ENCODE assay signal across 22 cellular contexts in genomic region chr5:94485017-94485517, GRCh38.
"Had no signal": no experiment of that assay in that cellular context is flagged by ENCODE, and none has a peak within 500 bp of the region (broad histone marks: within the 10 kb centered on the region; RNA-seq: fewer than 3 reads in every experiment).

No MANE protein-coding gene starts in this region.

- H3K9me3 ChIP-seq: breast epithelium, lower lobe of right lung, mucosa of descending colon, pancreas, psoas muscle, right atrium auricular region, thyroid gland had no signal

- FAIRE-seq: keratinocyte had no signal

- H3K27me3 ChIP-seq: breast epithelium, pancreas, right atrium auricular region, thyroid gland had no signal

- H3K27ac ChIP-seq: breast epithelium, coronary artery, lower lobe of right lung, pancreas, psoas muscle, right atrium auricular region, thyroid gland had no signal

- H3K4me3 ChIP-seq: breast epithelium, coronary artery, lower lobe of right lung, mucosa of descending colon, pancreas, psoas muscle, right atrium auricular region, thyroid gland had no signal

- H3K4me1 ChIP-seq: breast epithelium, lower lobe of right lung, pancreas, psoas muscle, right atrium auricular region, thyroid gland had no signal

- ATAC-seq: left colon, lower lobe of right lung, mucosa of descending colon, pancreas, psoas muscle, WTC11 had no signal

- DNase-seq: activated naive CD4-positive, alpha-beta T cell treated with Interleukin-2 at 50 U/mL for 16 hours; activated naive CD8-positive, alpha-beta T cell treated with anti-CD3 and anti-CD28 coated beads, Interleukin-2, amount 10 ng/mL, durations not matched to agents 7 days and 5 days; activated T-cell treated with anti-CD3 and anti-CD28 coated beads, Interleukin-2, amount 50 U/mL, for 1 hour; amniotic stem cell; endodermal cell; foreskin fibroblast; left colon; lower lobe of right lung; mesendoderm; mucosa of descending colon; nephron progenitor cell; pancreas; psoas muscle; stimulated activated CD4-positive, alpha-beta T cell treated with anti-CD3 and anti-CD28 coated beads, Interleukin-12 subunit alpha, Interleukin-12 subunit beta, amount 100 ng/mL, for 4 hours; substantia nigra; T-helper 9 cell; thyroid gland had no signal

- H3K36me3 ChIP-seq: breast epithelium, lower lobe of right lung, pancreas, right atrium auricular region, thyroid gland had no signal
